In the genomic region with DNA sequence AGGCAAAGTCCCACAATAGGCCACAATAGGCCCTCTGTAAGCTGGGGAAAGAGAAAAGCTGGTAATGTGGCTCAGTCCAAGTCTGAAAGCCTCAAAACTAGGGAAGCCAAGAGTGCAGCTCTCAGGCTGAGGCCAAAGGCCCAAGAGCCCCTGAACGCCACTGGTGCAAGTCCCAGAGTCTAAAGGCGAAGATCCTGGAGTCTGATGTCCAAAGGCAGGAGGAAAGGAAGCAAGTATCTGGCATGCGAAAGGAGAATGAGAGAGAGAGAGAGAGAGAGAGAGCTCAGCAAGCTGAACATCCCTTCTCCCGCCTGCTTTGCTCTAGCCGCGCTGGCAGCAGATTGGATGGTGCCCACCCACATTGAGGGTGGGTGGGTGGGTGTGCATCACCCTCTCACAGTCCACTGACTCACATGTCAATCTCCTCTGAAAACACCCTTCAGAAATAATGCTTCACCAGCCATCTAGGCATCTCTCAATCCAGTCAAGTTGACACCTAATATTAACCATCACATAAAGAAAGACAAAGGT, we compare ENCODE assay signal across 12 cellular contexts. TPM values are rescaled to one million over a fixed set of nuclear protein-coding genes. Genes with fewer than 3 reads are reported as not detected.
DNase-seq lines count a peak whose midpoint lies in the region; ATAC-seq, FAIRE-seq and TF ChIP-seq lines count a peak whose summit lies in the region.
"Had no signal": no experiment of that assay in that cellular context is flagged by ENCODE, and none has a peak within 500 bp of the region (broad histone marks: within the 10 kb centered on the region; RNA-seq: fewer than 3 reads in every experiment).

No MANE protein-coding gene starts in this region.

- H3K9me3 Mint-ChIP-seq in astrocyte (ENCODE audit: unreplicated experiment), result no peaks in the 10 kb centered on the region
- H3K9me3 Mint-ChIP-seq in activated T-cell treated with anti-CD3 and anti-CD28 coated beads, Interleukin-2, amount 50 U/mL, for 24 hours, result no peaks in the 10 kb centered on the region
- no peaks in the 10 kb centered on the region for H3K9me3 Mint-ChIP-seq in Caco-2 (ENCODE audit: unreplicated experiment)
- H3K9me3 Mint-ChIP-seq: HFFc6, mesothelial cell of epicardium had no signal

- WGBS in tibial nerve, 2 donors, result 48 to 54% methylated on average over 5 to 6 of the region's 6 CpGs

- no peaks in the 10 kb centered on the region for H3K4me1 ChIP-seq in astrocyte (ENCODE audit: insufficient read depth, low read length)
- H3K4me1 ChIP-seq in tibial nerve, result peaks cover 0 to 11% (median 1%) of the 10 kb centered on the region in 4 donors
- no peaks in the 10 kb centered on the region for H3K4me1 ChIP-seq in Caco-2

- no peak overlapping the region for H3K4me3 Mint-ChIP-seq in astrocyte (ENCODE audit: unreplicated experiment)
- H3K4me3 Mint-ChIP-seq in activated T-cell treated with anti-CD3 and anti-CD28 coated beads, Interleukin-2, amount 50 U/mL, for 24 hours, result no peak overlapping the region
- H3K4me3 Mint-ChIP-seq in Caco-2 (ENCODE audit: unreplicated experiment), result no peak overlapping the region
- H3K4me3 Mint-ChIP-seq: activated CD8-positive, alpha-beta T cell treated with anti-CD3 and anti-CD28 coated beads, Interleukin-2, amount 10 ng/mL, durations not matched to agents 7 days and 5 days; HFFc6; mesothelial cell of epicardium had no signal

- no peak for FAIRE-seq in astrocyte (lab: Jason Lieb, UNC)

- TF ChIP-seq POLR2A in tibial nerve (IDR thresholded peaks at IDR 0.05), result no peak

- no peaks in the 10 kb centered on the region for H4K20me1 ChIP-seq in astrocyte (ENCODE audit: insufficient read depth, low read length)

- intact Hi-C loops in Caco-2 (cut with micrococcal nuclease; ENCODE audit: unreplicated experiment), result no loop called here

- no peaks in the 10 kb centered on the region for H3K9me3 ChIP-seq in astrocyte (ENCODE audit: insufficient read depth, low read depth, low read length)
- H3K9me3 ChIP-seq in tibial nerve, result no peaks in the 10 kb centered on the region
- H3K9me3 ChIP-seq in Caco-2, result no peaks in the 10 kb centered on the region

- H3K27ac Mint-ChIP-seq in astrocyte (ENCODE audit: unreplicated experiment) (no peak overlapping the region), Caco-2 (ENCODE audit: unreplicated experiment) (no peak overlapping the region)
- no peak overlapping the region for H3K27ac Mint-ChIP-seq in activated T-cell treated with anti-CD3 and anti-CD28 coated beads, Interleukin-2, amount 50 U/mL, for 24 hours
- H3K27ac Mint-ChIP-seq: activated CD8-positive, alpha-beta T cell treated with anti-CD3 and anti-CD28 coated beads, Interleukin-2, amount 10 ng/mL, durations not matched to agents 7 days and 5 days; HFFc6; mesothelial cell of epicardium had no signal

- H3K79me2 ChIP-seq in astrocyte (ENCODE audit: insufficient read depth, low read length), result no peaks in the 10 kb centered on the region
- H3K79me2 ChIP-seq: hepatocyte had no signal

- CTCF ChIA-PET in Caco-2 (lab: Charles Lee), result interaction anchor here (1.4 kb wide), 1 partner anchor 178 kb away, joined by 3 read pairs; no protein-coding TSS in a partner anchor

- H3K36me3 ChIP-seq in astrocyte (ENCODE audit: insufficient read depth, low read length) (no peaks in the 10 kb centered on the region), tibial nerve (no peaks in the 10 kb centered on the region), Caco-2 (ENCODE audit: control insufficient read depth, insufficient read depth, low read length) (no peaks in the 10 kb centered on the region)

- TF ChIP-seq EP300 in tibial nerve (IDR thresholded peaks at IDR 0.05), result no peak

- H3K4me3 ChIP-seq in HL-60 (replicated peaks; ENCODE audit: insufficient read depth, low read length) (no peak overlapping the region), astrocyte (ENCODE audit: insufficient read depth, low read depth, low read length) (no peak overlapping the region), tibial nerve (no peak overlapping the region), Caco-2 (ENCODE audit: low read depth, low read length) (no peak overlapping the region)
- H3K4me3 ChIP-seq: hepatocyte had no signal

- H3K4me1 Mint-ChIP-seq in astrocyte (ENCODE audit: low read depth, unreplicated experiment), result no peaks in the 10 kb centered on the region
- peaks cover 6% of the 10 kb centered on the region for H3K4me1 Mint-ChIP-seq in activated T-cell treated with anti-CD3 and anti-CD28 coated beads, Interleukin-2, amount 50 U/mL, for 24 hours (ENCODE audit: low read depth)
- no peaks in the 10 kb centered on the region for H3K4me1 Mint-ChIP-seq in Caco-2 (ENCODE audit: low read depth, unreplicated experiment)
- H3K4me1 Mint-ChIP-seq: mesothelial cell of epicardium had no signal

- no peak overlapping the region for H3K9ac ChIP-seq in astrocyte (ENCODE audit: low read length)

- POLR2A ChIA-PET in Caco-2 (lab: Charles Lee), result no interaction called here

- DNase-seq in HL-60 (ENCODE audit: low read depth in 1 of 2, low spot score in 1 of 2), result peak in 1 of 2 experiments; percentile 23
- peak; percentile 2 for DNase-seq in astrocyte (ENCODE audit: low read depth)
- DNase-seq in medulla oblongata (ENCODE audit: extremely low spot score), result peak; percentile 65
- peak in 1 of 2 donors; percentile 7 for DNase-seq in tibial nerve (ENCODE audit: low spot score in 2 of 2)
- no peak for DNase-seq in left lobe of liver (ENCODE audit: low spot score)
- DNase-seq in activated T-cell treated with anti-CD3 and anti-CD28 coated beads, Interleukin-2, amount 50 U/mL, for 24 hours, result no peak
- no peak for DNase-seq in Caco-2
- DNase-seq: activated CD8-positive, alpha-beta T cell treated with anti-CD3 and anti-CD28 coated beads, Interleukin-2, amount 10 ng/mL, durations not matched to agents 7 days and 5 days; NCI-H524 treated with DMSO at 0.1 percent for 48 hours had no signal

- H3K27ac ChIP-seq in HL-60 (replicated peaks) (peak overlapping the region; percentile 94), astrocyte (ENCODE audit: low read depth, low read length) (no peak overlapping the region), tibial nerve (peak overlapping the region; percentile 25 to 71 (median 44))
- H3K27ac ChIP-seq: hepatocyte had no signal

- TF ChIP-seq CTCF in HL-60 (IDR thresholded peaks at IDR 0.05; ENCODE audit: insufficient read depth, low read length), result no peak
- no peak for TF ChIP-seq CTCF in astrocyte (IDR thresholded peaks at IDR 0.05; ENCODE audit: insufficient read depth, low read depth, low read length)
- TF ChIP-seq CTCF in tibial nerve (IDR thresholded peaks at IDR 0.05), result no peak
- no peak for TF ChIP-seq CTCF in Caco-2 (IDR thresholded peaks at IDR 0.05; ENCODE audit: insufficient read depth in 1 of 2, low read depth in 1 of 2, low read length in 1 of 2, severe bottlenecking in 1 of 2, unreplicated experiment in 1 of 2)

- H3K4me2 ChIP-seq in astrocyte (ENCODE audit: low read length), result no peak overlapping the region
- H3K4me2 ChIP-seq: hepatocyte had no signal

- H3K36me3 Mint-ChIP-seq in astrocyte (ENCODE audit: low read depth, unreplicated experiment) (no peaks in the 10 kb centered on the region), Caco-2 (ENCODE audit: insufficient read depth, unreplicated experiment) (no peaks in the 10 kb centered on the region)
- H3K36me3 Mint-ChIP-seq in activated T-cell treated with anti-CD3 and anti-CD28 coated beads, Interleukin-2, amount 50 U/mL, for 24 hours (ENCODE audit: low read depth), result no peaks in the 10 kb centered on the region
- H3K36me3 Mint-ChIP-seq: mesothelial cell of epicardium had no signal

- no peaks in the 10 kb centered on the region for H3K27me3 Mint-ChIP-seq in astrocyte (ENCODE audit: low read depth, unreplicated experiment)
- no peaks in the 10 kb centered on the region for H3K27me3 Mint-ChIP-seq in activated T-cell treated with anti-CD3 and anti-CD28 coated beads, Interleukin-2, amount 50 U/mL, for 24 hours
- no peaks in the 10 kb centered on the region for H3K27me3 Mint-ChIP-seq in Caco-2 (ENCODE audit: insufficient read depth, unreplicated experiment)

- peak overlapping the region; percentile 60 for H2AFZ ChIP-seq in astrocyte (ENCODE audit: low read depth, low read length)
- H2AFZ ChIP-seq: hepatocyte had no signal

- no peaks in the 10 kb centered on the region for H3K27me3 ChIP-seq in HL-60 (ENCODE audit: insufficient read depth, poor library complexity, severe bottlenecking)
- no peaks in the 10 kb centered on the region for H3K27me3 ChIP-seq in astrocyte (ENCODE audit: insufficient read depth, low read length)
- no peaks in the 10 kb centered on the region for H3K27me3 ChIP-seq in tibial nerve
- no peaks in the 10 kb centered on the region for H3K27me3 ChIP-seq in Caco-2 (replicated peaks; ENCODE audit: control insufficient read depth, insufficient read depth, low read length)
- H3K27me3 ChIP-seq: hepatocyte had no signal

- BruUV-seq in Caco-2 (replicated peaks; lab: Mats Ljungman, UMichigan), result no TSS peak

- ATAC-seq in left lobe of liver, result no peak
- ATAC-seq: activated CD8-positive, alpha-beta T cell treated with anti-CD3 and anti-CD28 coated beads, Interleukin-2, amount 10 ng/mL, durations not matched to agents 7 days and 5 days had no signal

RNA-seq across cellular contexts. Expression of a gene that starts 30.9 kb away (rescaled TPM):
- 23.6 and 25.1 TPM in 2 replicates for total RNA-seq in astrocyte
- 10 to 100 TPM; 47.1 to 62.8 (median 54.1) TPM for total RNA-seq in tibial nerve
- 14.3 TPM for total RNA-seq in left lobe of liver
- 53.0 and 53.2 TPM in 2 replicates for total RNA-seq in Caco-2 (2022)

Comparison
In these comparisons a context has a peak if more than half of its experiments do, and no peak if none do; other contexts are left out.
1. DNase-seq: peak in astrocyte (single experiment) and medulla oblongata (single experiment); none in left lobe of liver (single experiment), activated T-cell treated with anti-CD3 and anti-CD28 coated beads, Interleukin-2, amount 50 U/mL, for 24 hours (single experiment) and Caco-2 (0 of 2).